40 cellular contexts compared by ENCODE assay signal in the genomic region with DNA sequence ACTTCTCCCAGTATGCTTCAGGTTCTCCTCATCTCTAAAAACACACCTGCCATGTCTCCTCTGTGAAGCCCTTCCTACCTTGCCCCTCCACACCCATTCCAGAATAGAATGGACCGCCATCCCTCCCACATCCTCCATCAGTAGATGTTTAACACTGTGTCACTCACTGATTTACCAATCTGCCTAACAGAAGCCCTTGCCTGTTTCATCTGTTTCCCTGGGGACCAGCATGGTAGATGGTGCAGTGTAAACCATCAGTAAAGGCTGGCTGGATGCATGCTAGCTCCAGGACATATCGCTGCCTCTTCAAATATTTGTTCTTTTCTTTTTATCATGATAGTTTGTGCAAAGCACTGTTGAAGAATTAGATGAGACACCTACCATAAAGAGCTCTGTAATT.
DNase-seq lines count a peak whose midpoint lies in the region; ATAC-seq, FAIRE-seq and TF ChIP-seq lines count a peak whose summit lies in the region.
"Had no signal": no experiment of that assay in that cellular context is flagged by ENCODE, and none has a peak within 500 bp of the region (broad histone marks: within the 10 kb centered on the region; RNA-seq: fewer than 3 reads in every experiment).

No MANE protein-coding gene starts in this region.

- FAIRE-seq in HTR-8/SVneo (lab: Jason Lieb, UNC), result no peak
- FAIRE-seq: A549, D721Med, H54, keratinocyte, pancreas, small intestine had no signal

- no peak overlapping the region for H2AFZ ChIP-seq in KMS-11 (ENCODE audit: low read depth)
- H2AFZ ChIP-seq: neural progenitor cell had no signal

- no peak for TF ChIP-seq CTCF in GM12865 (IDR thresholded peaks at IDR 0.05; ENCODE audit: insufficient read depth, low read depth, low read length, missing control alignments)
- TF ChIP-seq CTCF in KMS-11 (conservative IDR thresholded peaks at IDR 0.05; ENCODE audit: low read depth, low read length), result no peak
- TF ChIP-seq CTCF in mesothelial cell of epicardium (IDR thresholded peaks at IDR 0.05; ENCODE audit: unreplicated experiment), result no peak

- no peaks in the 10 kb centered on the region for H3K36me3 Mint-ChIP-seq in mesothelial cell of epicardium
- H3K36me3 Mint-ChIP-seq: brain; CD4-positive, alpha-beta memory T cell; neural progenitor cell had no signal

- no peaks in the 10 kb centered on the region for H3K4me1 Mint-ChIP-seq in mesothelial cell of epicardium
- H3K4me1 Mint-ChIP-seq: activated CD4-positive, alpha-beta memory T cell treated with anti-CD3 and anti-CD28 coated beads, Interleukin-2, amount 10 ng/mL, durations not matched to agents 7 days and 5 days; CD4-positive, alpha-beta memory T cell; stimulated activated naive CD8-positive, alpha-beta T cell treated with anti-CD3 and anti-CD28 coated beads, Interleukin-15, amount 100 ng/mL, for 72 hours had no signal

- H3K27ac Mint-ChIP-seq in mesothelial cell of epicardium, result no peak overlapping the region
- H3K27ac Mint-ChIP-seq: activated CD4-positive, alpha-beta memory T cell treated with anti-CD3 and anti-CD28 coated beads, Interleukin-2, amount 10 ng/mL, durations not matched to agents 7 days and 5 days; brain; CD4-positive, alpha-beta memory T cell; neural progenitor cell; stimulated activated naive CD8-positive, alpha-beta T cell treated with anti-CD3 and anti-CD28 coated beads, Interleukin-15, amount 100 ng/mL, for 72 hours had no signal

- H3K27me3 ChIP-seq in KMS-11 (ENCODE audit: insufficient read depth, low read depth), result no peaks in the 10 kb centered on the region
- H3K27me3 ChIP-seq: adrenal gland, foreskin keratinocyte, heart left ventricle, MG63, neural progenitor cell, pancreas, uterus had no signal

- H3K9ac ChIP-seq in KMS-11, result peak overlapping the region; percentile 10; the same call in 1 of the 2 replicates
- H3K9ac ChIP-seq: neural progenitor cell had no signal

- H3K4me1 ChIP-seq in KMS-11 (ENCODE audit: low read depth, poor library complexity, severe bottlenecking), result peaks cover 40% of the 10 kb centered on the region
- H3K4me1 ChIP-seq: A549, adrenal gland, foreskin keratinocyte, heart left ventricle, uterus had no signal

- no peaks in the 10 kb centered on the region for H3K27me3 Mint-ChIP-seq in mesothelial cell of epicardium (ENCODE audit: low read depth)
- H3K27me3 Mint-ChIP-seq: activated CD4-positive, alpha-beta memory T cell treated with anti-CD3 and anti-CD28 coated beads, Interleukin-2, amount 10 ng/mL, durations not matched to agents 7 days and 5 days; brain; stimulated activated naive CD8-positive, alpha-beta T cell treated with anti-CD3 and anti-CD28 coated beads, Interleukin-15, amount 100 ng/mL, for 72 hours had no signal

- H3K79me2 ChIP-seq in KMS-11 (ENCODE audit: insufficient read depth, low read depth), result no peaks in the 10 kb centered on the region

- H3K4me3 ChIP-seq in GM12865 (ENCODE audit: low read depth, low read length) (no peak overlapping the region), KMS-11 (IDR thresholded peaks at IDR 0.05; ENCODE audit: insufficient read depth, low read depth, low read length) (no peak overlapping the region)
- H3K4me3 ChIP-seq: A549, adrenal gland, heart left ventricle, MG63, neural progenitor cell, pancreas, uterus had no signal

- no peaks in the 10 kb centered on the region for H4K20me1 ChIP-seq in KMS-11 (ENCODE audit: insufficient read depth)

- DNase-seq in GM12865 (ENCODE audit: low read depth) (peak; percentile 43), mesothelial cell of epicardium (ENCODE audit: low spot score in 2 of 2, unreplicated experiment in 2 of 2) (no peak), caudate nucleus (lab: John Stamatoyannopoulos, UW) (no peak), HTR-8/SVneo (ENCODE audit: insufficient read length, low spot score) (no peak)
- DNase-seq: activated CD4-positive, alpha-beta memory T cell treated with anti-CD3 and anti-CD28 coated beads, Interleukin-2, amount 10 ng/mL, durations not matched to agents 7 days and 5 days; activated CD8-positive, alpha-beta memory T cell treated with anti-CD3 and anti-CD28 coated beads, Interleukin-2, amount 50 U/mL, for 4 hours; activated naive CD4-positive, alpha-beta T cell treated with Interleukin-2 at 50 U/mL for 16 hours; adrenal gland; AML-193; CD4-positive, alpha-beta memory T cell; cerebellar nuclear complex; dermis blood vessel endothelial cell; DND-41; foreskin keratinocyte; GF-D8; heart left ventricle; KG1; left ventricle myocardium superior; MG63; NCI-H2029; NCI-H2227 treated with DMSO at 0.1 percent for 48 hours; NCI-H774; small intestine; stimulated activated CD4-positive, alpha-beta T cell treated with anti-CD3 and anti-CD28 coated beads, Interleukin-1b, Interleukin-23, amount 100 ng/mL, for 48 hours; stimulated activated naive CD8-positive, alpha-beta T cell treated with anti-CD3 and anti-CD28 coated beads, Interleukin-15, amount 100 ng/mL, for 72 hours; SW 1271; uterus had no signal

- no peaks in the 10 kb centered on the region for H3K36me3 ChIP-seq in KMS-11 (ENCODE audit: insufficient read depth)
- H3K36me3 ChIP-seq: adrenal gland, heart left ventricle, MG63, neural progenitor cell, pancreas, uterus had no signal

- peak; percentile 46 for ATAC-seq in GM19397 (IDR thresholded peaks at IDR 0.05; ENCODE audit: unreplicated experiment)
- ATAC-seq in HG02678 (IDR thresholded peaks at IDR 0.05; ENCODE audit: unreplicated experiment), result peak; percentile 44
- ATAC-seq in GM19455 (IDR thresholded peaks at IDR 0.05; ENCODE audit: unreplicated experiment), result no peak
- ATAC-seq: A549; esophagus mucosa; foreskin keratinocyte; heart left ventricle; left ventricle myocardium superior; stimulated activated naive CD8-positive, alpha-beta T cell treated with anti-CD3 and anti-CD28 coated beads, Interleukin-15, amount 100 ng/mL, for 72 hours had no signal

- no peak overlapping the region for H3K4me3 Mint-ChIP-seq in mesothelial cell of epicardium
- H3K4me3 Mint-ChIP-seq: activated CD4-positive, alpha-beta memory T cell treated with anti-CD3 and anti-CD28 coated beads, Interleukin-2, amount 10 ng/mL, durations not matched to agents 7 days and 5 days; brain; CD4-positive, alpha-beta memory T cell; neural progenitor cell; stimulated activated naive CD8-positive, alpha-beta T cell treated with anti-CD3 and anti-CD28 coated beads, Interleukin-15, amount 100 ng/mL, for 72 hours had no signal

- peaks cover 14% of the 10 kb centered on the region for H3K9me3 Mint-ChIP-seq in mesothelial cell of epicardium
- H3K9me3 Mint-ChIP-seq: activated CD4-positive, alpha-beta memory T cell treated with anti-CD3 and anti-CD28 coated beads, Interleukin-2, amount 10 ng/mL, durations not matched to agents 7 days and 5 days; neural progenitor cell; stimulated activated naive CD8-positive, alpha-beta T cell treated with anti-CD3 and anti-CD28 coated beads, Interleukin-15, amount 100 ng/mL, for 72 hours had no signal

- H3K4me2 ChIP-seq in KMS-11, result peak overlapping the region; percentile 46
- H3K4me2 ChIP-seq: A549, neural progenitor cell had no signal

- H3K27ac ChIP-seq in KMS-11 (peak overlapping the region; percentile 66; the same call in 1 of the 2 replicates), caudate nucleus (ENCODE audit: low read depth, low read length) (no peak overlapping the region)
- H3K27ac ChIP-seq: A549, adrenal gland, foreskin keratinocyte, heart left ventricle, HL-60, neural progenitor cell, uterus had no signal
